20 cellular contexts compared by ENCODE assay signal in the genomic region with DNA sequence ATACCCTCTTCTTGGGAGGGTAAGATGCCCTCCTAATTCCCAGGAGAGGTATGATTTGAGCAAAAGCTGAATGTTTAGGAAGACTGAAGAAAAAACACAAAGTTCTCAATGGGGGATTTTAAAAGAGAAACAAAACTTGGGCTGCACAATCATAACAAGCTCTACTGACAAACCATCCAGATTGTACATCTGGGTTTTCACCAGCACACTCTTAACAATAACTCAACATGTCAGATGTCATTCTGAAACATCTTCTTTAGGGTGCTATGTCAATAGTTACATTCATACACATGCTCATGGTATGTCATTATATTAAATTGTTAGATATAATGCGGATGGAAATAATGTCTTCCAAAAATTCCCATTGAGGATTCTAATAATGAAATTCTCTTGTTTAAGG.
DNase-seq lines count a peak whose midpoint lies in the region; ATAC-seq, FAIRE-seq and TF ChIP-seq lines count a peak whose summit lies in the region.
"Had no signal": no experiment of that assay in that cellular context is flagged by ENCODE, and none has a peak within 500 bp of the region (broad histone marks: within the 10 kb centered on the region; RNA-seq: fewer than 3 reads in every experiment).

No MANE protein-coding gene starts in this region.

- intact Hi-C loops in GM12878 (cut with micrococcal nuclease; ENCODE audit: unreplicated experiment): no loop called here

- peaks cover 0 to 2% of the 10 kb centered on the region in 2 experiments; a peak in 2 of 4 replicates for H3K36me3 ChIP-seq in GM12878 (ENCODE audit: control insufficient read depth in 2 of 2, insufficient read depth in 2 of 2, low read length in 1 of 2)
- H3K36me3 ChIP-seq: BE2C had no signal

- H3K27me3 ChIP-seq in GM12878 (replicated peaks in 1 of 2; ENCODE audit: control insufficient read depth in 2 of 2, insufficient read depth in 2 of 2, low read length in 1 of 2): no peaks in the 10 kb centered on the region
- H3K27me3 ChIP-seq: BE2C had no signal

- no peak for TF ChIP-seq EP300 in GM12878 (IDR thresholded peaks at IDR 0.05; ENCODE audit: borderline replicate concordance in 1 of 2, control insufficient read depth in 1 of 2, low read depth in 2 of 2, low read length in 2 of 2)

- POLR2A ChIA-PET in GM12878 (lab: Charles Lee): no interaction called here

- no peak for TF ChIP-seq RAD21 in GM12878 (IDR thresholded peaks at IDR 0.05; ENCODE audit: insufficient read depth, low read depth, low read length)

- no peaks in the 10 kb centered on the region for H4K20me1 ChIP-seq in GM12878 (ENCODE audit: control insufficient read depth, insufficient read depth)

- 100% methylated on average over 1 of the region's 1 CpG for WGBS in GM12878 (ENCODE audit: insufficient coverage, insufficient replicate concordance, low lambda C conversion rate, missing lambda C conversion rate)

- H3K4me3 ChIP-seq in GM12878: no peak overlapping the region
- H3K4me3 ChIP-seq: K562 had no signal

- H2AFZ ChIP-seq in GM12878 (ENCODE audit: control insufficient read depth, low read depth, low read length): no peak overlapping the region

- no peak for FAIRE-seq in GM12878 (lab: Jason Lieb, UNC)
- FAIRE-seq: A204.1, G401.6, GM12892, H1, K562 had no signal

- DNase-seq in GM12878 (ENCODE audit: low read depth, low spot score): no peak
- DNase-seq in smooth muscle cell of the brain vasculature (ENCODE audit: low read depth, low spot score): peak; percentile 24
- no peak for DNase-seq in NCI-H2107 (lab: John Stamatoyannopoulos, UW)
- DNase-seq: ACHN; BE2C; C1 segment of cervical spinal cord; CD4-positive, CD25-positive, alpha-beta regulatory T cell; CD8-positive, alpha-beta memory T cell; COR-L47; H9; IMR-90 had no signal

- ATAC-seq in HG03159 (IDR thresholded peaks at IDR 0.05; ENCODE audit: unreplicated experiment): peak; percentile 61
- ATAC-seq in GM12878: peak; percentile 59
- no peak for ATAC-seq in HG03342 (IDR thresholded peaks at IDR 0.05; ENCODE audit: unreplicated experiment)
- no peak for ATAC-seq in HG03457 (IDR thresholded peaks at IDR 0.05; ENCODE audit: unreplicated experiment)
- ATAC-seq: K562 had no signal

- TF ChIP-seq POLR2A in GM12878 (IDR thresholded peaks at IDR 0.05; ENCODE audit: low read depth, low read length): no peak

- in situ Hi-C loops in GM12878 (cut with MboI): no loop called here

- no peak overlapping the region for H3K27ac ChIP-seq in GM12878 (ENCODE audit: control insufficient read depth, insufficient read depth)
- H3K27ac ChIP-seq: HL-60 had no signal

- H3K4me1 ChIP-seq in GM12878 (ENCODE audit: control insufficient read depth, insufficient read depth, low read length): no peaks in the 10 kb centered on the region
- H3K4me1 ChIP-seq: BE2C had no signal

- SMC1A ChIA-PET in GM12878 (lab: Charles Lee; ENCODE audit: uncharacterized antibody, unreplicated experiment): interaction anchor here (1.0 kb wide), 1 partner anchor 14 kb away, joined by 3 read pairs; no protein-coding TSS in a partner anchor

- CTCF ChIA-PET in GM12878 (lab: Yijun Ruan, JAX): no interaction called here

- H3K79me2 ChIP-seq in GM12878 (ENCODE audit: control insufficient read depth, insufficient read depth, low read length): no peaks in the 10 kb centered on the region

- H3K4me2 ChIP-seq in GM12878 (ENCODE audit: control insufficient read depth, insufficient read depth): no peak overlapping the region

- RAD21 ChIA-PET in GM12878 (lab: Charles Lee; ENCODE audit: unreplicated experiment): no interaction called here

- BruUV-seq in GM12878 (replicated peaks; lab: Mats Ljungman, UMichigan): no TSS peak

- H3K9ac ChIP-seq in GM12878 (ENCODE audit: control insufficient read depth, insufficient read depth, low read length): no peak overlapping the region

- no peak for TF ChIP-seq CTCF in GM12878 (IDR thresholded peaks at IDR 0.05 in 2 of 3, conservative IDR thresholded peaks at IDR 0.05 in 1 of 3; ENCODE audit: control insufficient read depth in 2 of 3, extremely low read depth in 1 of 3, insufficient read depth in 1 of 3, low read depth in 3 of 3, low read length in 3 of 3)

- no peaks in the 10 kb centered on the region for H3K9me3 ChIP-seq in GM12878 (replicated peaks; ENCODE audit: control insufficient read depth, insufficient read depth, low read length)
- H3K9me3 ChIP-seq: BE2C had no signal

TF ChIP-seq in GM12878, 131 proteins besides CTCF, POLR2A, EP300 and RAD21:
- TF ChIP-seq, protein P1, sequence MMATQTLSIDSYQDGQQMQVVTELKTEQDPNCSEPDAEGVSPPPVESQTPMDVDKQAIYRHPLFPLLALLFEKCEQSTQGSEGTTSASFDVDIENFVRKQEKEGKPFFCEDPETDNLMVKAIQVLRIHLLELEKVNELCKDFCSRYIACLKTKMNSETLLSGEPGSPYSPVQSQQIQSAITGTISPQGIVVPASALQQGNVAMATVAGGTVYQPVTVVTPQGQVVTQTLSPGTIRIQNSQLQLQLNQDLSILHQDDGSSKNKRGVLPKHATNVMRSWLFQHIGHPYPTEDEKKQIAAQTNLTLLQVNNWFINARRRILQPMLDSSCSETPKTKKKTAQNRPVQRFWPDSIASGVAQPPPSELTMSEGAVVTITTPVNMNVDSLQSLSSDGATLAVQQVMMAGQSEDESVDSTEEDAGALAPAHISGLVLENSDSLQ (IDR thresholded peaks at IDR 0.05): 0 out of 2 replicates have a peak, but pooled peaks have one; percentile 9
- TF ChIP-seq BCLAF1 (IDR thresholded peaks at IDR 0.05): no peak

Comparison
In these comparisons a context has a peak if more than half of its experiments do, and no peak if none do; other contexts are left out.
1. ATAC-seq: peak in HG03159 (single experiment) and GM12878 (single experiment); none in HG03342 (single experiment) and HG03457 (single experiment).